Comparison of ENCODE assay signal across 11 cellular contexts in the genomic region with DNA sequence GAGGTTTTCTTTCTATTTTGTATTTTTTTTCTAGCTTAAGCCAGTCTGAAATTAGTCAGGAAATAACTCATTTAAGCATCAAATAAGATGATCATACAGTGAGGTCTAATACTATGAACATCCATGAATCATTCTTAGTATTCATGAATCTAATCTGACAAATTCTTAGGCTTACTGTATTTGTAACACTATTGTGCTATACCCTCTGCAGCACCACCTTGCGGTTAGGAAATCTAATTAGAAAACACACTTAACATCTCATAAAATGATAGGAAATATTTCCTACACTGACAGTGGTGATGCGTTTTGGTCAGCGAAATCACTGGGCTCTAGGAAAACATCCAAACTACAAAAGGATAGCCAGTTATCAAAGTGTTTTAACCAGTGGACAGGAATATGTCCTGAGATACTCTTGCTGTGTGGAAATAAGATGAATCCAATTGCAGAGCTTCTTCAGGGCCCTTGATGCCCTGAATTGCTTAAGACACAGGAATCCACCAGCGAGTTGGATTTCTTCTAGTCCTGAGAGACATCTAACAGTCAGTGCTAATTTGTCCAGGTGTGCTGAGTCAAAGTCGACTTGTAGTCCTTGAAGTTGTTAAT.
A peak's percentile ranks its signal among the peaks of the same experiment; 100 is the strongest.
DNase-seq lines count a peak whose midpoint lies in the region; ATAC-seq, FAIRE-seq and TF ChIP-seq lines count a peak whose summit lies in the region.
"Had no signal": no experiment of that assay in that cellular context is flagged by ENCODE, and none has a peak within 500 bp of the region (broad histone marks: within the 10 kb centered on the region; RNA-seq: fewer than 3 reads in every experiment).

No MANE protein-coding gene starts in this region.

- H3K9me3 ChIP-seq in H1 (ENCODE audit: insufficient read depth in 2 of 2, low read depth in 1 of 2, low read length in 1 of 2) (no peaks in the 10 kb centered on the region), neuronal stem cell (replicated peaks in 1 of 2; ENCODE audit: control insufficient read depth in 2 of 2, insufficient read depth in 1 of 2, low read depth in 1 of 2, low read length in 2 of 2) (no peaks in the 10 kb centered on the region)
- H3K9me3 ChIP-seq: neutrophil, transverse colon had no signal

- WGBS in H1 (ENCODE audit: extremely low coverage in 1 of 2, insufficient coverage in 1 of 2, insufficient read length in 1 of 2, insufficient replicate concordance in 2 of 2, low coverage in 1 of 2, low lambda C conversion rate in 2 of 2, missing lambda C conversion rate in 1 of 2), 2 experiments, result 66% methylated on average over 5 of the region's 5 CpGs; no CpG with 5 or more reads in 1 of the 2 experiments
- WGBS in neuronal stem cell (ENCODE audit: extremely low coverage in 2 of 2, insufficient read length in 2 of 2, insufficient replicate concordance in 1 of 2), 2 donors, result no CpG with 5 or more reads among the region's 5 CpGs

- H3K4me3 ChIP-seq in H1 (ENCODE audit: extremely low read depth in 1 of 4, insufficient read depth in 2 of 4, low read depth in 3 of 4, low read length in 4 of 4) (no peak overlapping the region), neuronal stem cell (ENCODE audit: low read length in 2 of 2) (no peak overlapping the region)
- H3K4me3 ChIP-seq: transverse colon had no signal

- H3K4me2 ChIP-seq in H1 (ENCODE audit: insufficient read depth in 1 of 2, low read depth in 2 of 2, low read length in 2 of 2) (no peak overlapping the region), neuronal stem cell (ENCODE audit: insufficient read depth, low read length, poor library complexity, severe bottlenecking) (no peak overlapping the region)

- TF ChIP-seq CTCF in GM10266 (IDR thresholded peaks at IDR 0.05; ENCODE audit: control insufficient read depth, insufficient read depth, low read depth, missing control alignments), result peak; percentile 12
- TF ChIP-seq CTCF in H1 (IDR thresholded peaks at IDR 0.05; ENCODE audit: control extremely low read depth in 1 of 3, insufficient read depth in 1 of 3, low read depth in 1 of 3, low read length in 3 of 3), result peak in 2 of 3 experiments; percentile 27 to 53; a peak in 2 of 4 replicates

- H3K23ac ChIP-seq in H1 (ENCODE audit: insufficient read length), result no peak overlapping the region
- no peak overlapping the region for H3K23ac ChIP-seq in neuronal stem cell (ENCODE audit: low read depth, low read length, poor library complexity)

- no peaks in the 10 kb centered on the region for H3K79me2 ChIP-seq in H1 (ENCODE audit: control insufficient read depth in 1 of 2, insufficient read depth in 2 of 2, low read length in 2 of 2)

- no peak overlapping the region for H2BK20ac ChIP-seq in H1 (ENCODE audit: low read length)

- no peak overlapping the region for H4K5ac ChIP-seq in H1 (ENCODE audit: insufficient read length, low read depth, low read length)

- H3K23me2 ChIP-seq in H1 (ENCODE audit: low read depth, low read length), result no peaks in the 10 kb centered on the region; the same call in 1 of the 2 replicates

- H3K18ac ChIP-seq in H1 (ENCODE audit: extremely low read depth, low read length) (no peak overlapping the region), neuronal stem cell (ENCODE audit: low read length) (no peak overlapping the region)

- POLR2A ChIA-PET in H1 (lab: Charles Lee; ENCODE audit: partially characterized antibody), result no interaction called here

- H3K9ac ChIP-seq in H1 (replicated peaks in 1 of 4; ENCODE audit: extremely low read depth in 1 of 4, low read depth in 3 of 4, low read length in 3 of 4) (no peak overlapping the region), neuronal stem cell (ENCODE audit: low read depth, low read length, poor library complexity) (no peak overlapping the region)

- H3K79me1 ChIP-seq in H1 (ENCODE audit: low read depth, low read length) (no peaks in the 10 kb centered on the region), neuronal stem cell (ENCODE audit: low read depth, low read length) (no peaks in the 10 kb centered on the region)

- TF ChIP-seq POLR2A in H1 (IDR thresholded peaks at IDR 0.05; ENCODE audit: control extremely low read depth in 1 of 2, low read depth in 2 of 2, low read length in 2 of 2), result no peak

- H2BK5ac ChIP-seq in H1 (ENCODE audit: low read depth, low read length) (no peak overlapping the region), neuronal stem cell (ENCODE audit: low read length) (no peak overlapping the region)

- no peak overlapping the region for H3K27ac ChIP-seq in H1 (ENCODE audit: low read depth, low read length)
- H3K27ac ChIP-seq in neuronal stem cell (replicated peaks; ENCODE audit: low read length), result no peak overlapping the region
- H3K27ac ChIP-seq: neutrophil, transverse colon had no signal

- no peak for DNase-seq in GM10266 (ENCODE audit: extremely low spot score)
- peak; percentile 38 for DNase-seq in NCI-H2227 (lab: John Stamatoyannopoulos, UW; ENCODE audit: unreplicated experiment)
- DNase-seq in H1 (ENCODE audit: low read depth in 1 of 2, low spot score in 2 of 2), result no peak
- DNase-seq in pons (ENCODE audit: low spot score), result peak; percentile 3
- no peak for DNase-seq in neuronal stem cell (ENCODE audit: low spot score)
- DNase-seq in KG1 (lab: John Stamatoyannopoulos, UW), result no peak
- DNase-seq: NK-92 treated with Interleukin-12 subunit alpha and Interleukin-12 subunit beta, amount 100 ng/mL, for 24 hours; transverse colon had no signal

- TF ChIP-seq RAD21 in H1 (IDR thresholded peaks at IDR 0.05 in 1 of 2, conservative IDR thresholded peaks at IDR 0.05 in 1 of 2; ENCODE audit: low read depth in 2 of 2, low read length in 2 of 2), result peak; percentile 36 to 39; a peak in 3 of 4 replicates

- H3K27me3 ChIP-seq in H1 (replicated peaks in 1 of 4; ENCODE audit: control insufficient read depth in 3 of 4, extremely low read depth in 1 of 4, insufficient read depth in 3 of 4, low read length in 3 of 4), result no peaks in the 10 kb centered on the region
- no peaks in the 10 kb centered on the region for H3K27me3 ChIP-seq in neuronal stem cell (ENCODE audit: control insufficient read depth in 3 of 3, insufficient read depth in 3 of 3, low read depth in 1 of 3, low read length in 3 of 3)
- H3K27me3 ChIP-seq: neutrophil, transverse colon had no signal

- H3K4ac ChIP-seq in H1 (replicated peaks; ENCODE audit: insufficient read length, low read depth, low read length) (no peak overlapping the region), neuronal stem cell (ENCODE audit: low read length) (no peak overlapping the region)

- no peak for ATAC-seq in HG03108 (IDR thresholded peaks at IDR 0.05; ENCODE audit: unreplicated experiment)
- no peak for ATAC-seq in HG02610 (IDR thresholded peaks at IDR 0.05; ENCODE audit: unreplicated experiment)

- TF ChIP-seq EP300 in H1 (IDR thresholded peaks at IDR 0.05; ENCODE audit: borderline replicate concordance in 1 of 2, low read depth in 2 of 2, low read length in 2 of 2), result no peak

- H3K14ac ChIP-seq in H1 (ENCODE audit: insufficient read length) (no peak overlapping the region), neuronal stem cell (ENCODE audit: low read length) (no peak overlapping the region)

- H4K91ac ChIP-seq in H1 (replicated peaks; ENCODE audit: insufficient read length, low read length) (no peak overlapping the region), neuronal stem cell (ENCODE audit: low read depth, low read length, poor library complexity) (no peak overlapping the region)

- FAIRE-seq in H1 (lab: Jason Lieb, UNC), result no peak

- H4K20me1 ChIP-seq in H1 (replicated peaks in 1 of 2; ENCODE audit: control insufficient read depth in 1 of 2, insufficient read depth in 2 of 2, low read length in 2 of 2), result no peaks in the 10 kb centered on the region

- H3K56ac ChIP-seq in H1 (replicated peaks; ENCODE audit: insufficient read length, low read depth, low read length), result no peak overlapping the region

- H2BK120ac ChIP-seq in H1 (replicated peaks; ENCODE audit: low read depth, low read length) (no peak overlapping the region), neuronal stem cell (ENCODE audit: low read depth, low read length) (no peak overlapping the region)

- H3K36me3 ChIP-seq in H1 (ENCODE audit: control insufficient read depth in 2 of 4, insufficient read depth in 4 of 4, low read length in 3 of 4) (no peaks in the 10 kb centered on the region), neuronal stem cell (replicated peaks in 1 of 2; ENCODE audit: control insufficient read depth in 2 of 2, insufficient read depth in 2 of 2, low read length in 2 of 2) (no peaks in the 10 kb centered on the region)
- H3K36me3 ChIP-seq: neutrophil, transverse colon had no signal

- no peak overlapping the region for H2AK5ac ChIP-seq in H1 (ENCODE audit: low read depth, low read length)
- H2AK5ac ChIP-seq in neuronal stem cell (ENCODE audit: low read depth, low read length), result no peak overlapping the region

- H2BK12ac ChIP-seq in H1 (ENCODE audit: low read depth, low read length) (no peak overlapping the region), neuronal stem cell (ENCODE audit: low read length) (no peak overlapping the region)

- CTCF ChIA-PET in H1 (lab: Charles Lee; ENCODE audit: partially characterized antibody), result interaction anchor here (0.6 to 4.0 kb wide), 23 partner anchors 10 to 737 kb away, joined by 3 to 30 read pairs (median 4); no protein-coding TSS in a partner anchor

- H3K4me1 ChIP-seq in H1 (replicated peaks in 1 of 4; ENCODE audit: control insufficient read depth in 3 of 4, insufficient read depth in 4 of 4, low read length in 3 of 4) (no peaks in the 10 kb centered on the region), neuronal stem cell (ENCODE audit: control insufficient read depth in 2 of 2, insufficient read depth in 1 of 2, low read depth in 1 of 2, low read length in 2 of 2) (no peaks in the 10 kb centered on the region)
- H3K4me1 ChIP-seq: transverse colon had no signal

- H2AFZ ChIP-seq in H1 (ENCODE audit: low read length) (0 out of 2 replicates have a peak overlapping the region, but pooled peaks have one; percentile 55), neuronal stem cell (ENCODE audit: low read length) (no peak overlapping the region)

- no peak overlapping the region for H2BK15ac ChIP-seq in H1 (ENCODE audit: low read length)
- no peak overlapping the region for H2BK15ac ChIP-seq in neuronal stem cell (ENCODE audit: low read length)

- no peak overlapping the region for H4K8ac ChIP-seq in H1 (ENCODE audit: extremely low read depth, insufficient read depth, low read length)
- no peak overlapping the region for H4K8ac ChIP-seq in neuronal stem cell (ENCODE audit: low read depth, low read length)

TF ChIP-seq in H1, 55 proteins besides CTCF, POLR2A, EP300 and RAD21:
- TF ChIP-seq NANOG (IDR thresholded peaks at IDR 0.05; ENCODE audit: insufficient read depth, low read depth, low read length, poor library complexity, severe bottlenecking) (no peak), RBBP5 (IDR thresholded peaks at IDR 0.05; ENCODE audit: borderline replicate concordance, low read depth, low read length) (no peak), RNF2 (IDR thresholded peaks at IDR 0.05; ENCODE audit: borderline replicate concordance, low read depth, low read length, missing control alignments, poor library complexity, severe bottlenecking) (no peak)

Comparison
In these comparisons a context has a peak if more than half of its experiments do, and no peak if none do; other contexts are left out.
1. DNase-seq: peak in NCI-H2227 (single experiment) and pons (single experiment); none in GM10266 (single experiment), H1 (0 of 2), neuronal stem cell (single experiment) and KG1 (single experiment).